14 cellular contexts compared by ENCODE assay signal in the genomic region with DNA sequence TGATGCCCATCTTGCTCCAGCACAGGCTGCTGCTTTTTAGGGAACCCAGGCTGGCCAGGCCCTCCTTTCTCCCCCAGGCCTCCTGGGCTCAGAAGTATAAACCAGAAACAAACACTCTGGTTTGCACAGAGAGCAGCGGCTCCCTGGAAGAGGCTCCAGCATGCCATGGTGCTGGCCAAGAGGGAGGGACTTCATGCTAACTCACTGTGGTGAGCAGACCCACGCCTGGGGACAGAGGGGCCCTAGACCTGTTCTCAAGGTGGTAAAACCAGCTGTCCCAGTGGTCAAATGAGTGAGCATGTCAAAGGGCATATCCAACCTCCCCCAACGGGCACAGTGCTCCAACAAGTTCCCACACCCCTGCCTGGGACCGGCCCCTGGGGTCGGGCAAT.
DNase-seq lines count a peak whose midpoint lies in the region; ATAC-seq lines count a peak whose summit lies in the region.
"Had no signal": no experiment of that assay in that cellular context is flagged by ENCODE, and none has a peak within 500 bp of the region (broad histone marks: within the 10 kb centered on the region; RNA-seq: fewer than 3 reads in every experiment).

No MANE protein-coding gene starts in this region.

- DNase-seq in activated effector memory CD4-positive, alpha-beta T cell treated with anti-CD3 and anti-CD28 coated beads, Interleukin-2, amount 50 U/mL, for 16 hours, result peak; percentile 65
- DNase-seq in activated effector memory CD4-positive, alpha-beta T cell treated with Interleukin-2 at 50 U/mL for 16 hours, result no peak
- peak; percentile 14 for DNase-seq in activated CD8-positive, alpha-beta memory T cell treated with anti-CD3 and anti-CD28 coated beads, Interleukin-2, amount 50 U/mL, for 4 hours
- no peak for DNase-seq in central memory CD8-positive, alpha-beta T cell (ENCODE audit: low spot score in 2 of 2)
- no peak for DNase-seq in stimulated activated naive CD8-positive, alpha-beta T cell treated with anti-CD3 and anti-CD28 coated beads, Interleukin-15, amount 100 ng/mL, for 72 hours
- DNase-seq: left colon, NCI-H526 had no signal

- peaks cover 88% of the 10 kb centered on the region for H3K4me1 Mint-ChIP-seq in central memory CD8-positive, alpha-beta T cell
- H3K4me1 Mint-ChIP-seq in stimulated activated naive CD8-positive, alpha-beta T cell treated with anti-CD3 and anti-CD28 coated beads, Interleukin-15, amount 100 ng/mL, for 72 hours, result peaks cover 97% of the 10 kb centered on the region

- ATAC-seq in central memory CD8-positive, alpha-beta T cell (replicated peaks; ENCODE audit: extremely low read depth, poor library complexity, severe bottlenecking), result no peak
- no peak for ATAC-seq in stimulated activated naive CD8-positive, alpha-beta T cell treated with anti-CD3 and anti-CD28 coated beads, Interleukin-15, amount 100 ng/mL, for 72 hours
- no peak for ATAC-seq in HG02938 (IDR thresholded peaks at IDR 0.05; ENCODE audit: unreplicated experiment)
- no peak for ATAC-seq in GM21528 (IDR thresholded peaks at IDR 0.05; ENCODE audit: low FRiP score, unreplicated experiment)
- no peak for ATAC-seq in HG03135 (IDR thresholded peaks at IDR 0.05; ENCODE audit: unreplicated experiment)
- ATAC-seq: gastroesophageal sphincter, HepG2, left colon had no signal

- H3K36me3 Mint-ChIP-seq in central memory CD8-positive, alpha-beta T cell (ENCODE audit: insufficient read depth), result peaks cover 86% of the 10 kb centered on the region
- H3K36me3 Mint-ChIP-seq: mesothelial cell of epicardium, neural progenitor cell had no signal

- peak overlapping the region; percentile 100 for H3K27ac Mint-ChIP-seq in central memory CD8-positive, alpha-beta T cell (ENCODE audit: low read depth)
- H3K27ac Mint-ChIP-seq in stimulated activated naive CD8-positive, alpha-beta T cell treated with anti-CD3 and anti-CD28 coated beads, Interleukin-15, amount 100 ng/mL, for 72 hours, result peak overlapping the region; percentile 6 to 27
- H3K27ac Mint-ChIP-seq: mesothelial cell of epicardium, neural progenitor cell had no signal

- no peaks in the 10 kb centered on the region for H3K9me3 Mint-ChIP-seq in central memory CD8-positive, alpha-beta T cell
- H3K9me3 Mint-ChIP-seq in stimulated activated naive CD8-positive, alpha-beta T cell treated with anti-CD3 and anti-CD28 coated beads, Interleukin-15, amount 100 ng/mL, for 72 hours, result no peaks in the 10 kb centered on the region
- H3K9me3 Mint-ChIP-seq: mesothelial cell of epicardium, neural progenitor cell had no signal

- peak overlapping the region; percentile 99 for H3K4me3 Mint-ChIP-seq in central memory CD8-positive, alpha-beta T cell
- peak overlapping the region; percentile 97 to 98 for H3K4me3 Mint-ChIP-seq in stimulated activated naive CD8-positive, alpha-beta T cell treated with anti-CD3 and anti-CD28 coated beads, Interleukin-15, amount 100 ng/mL, for 72 hours
- H3K4me3 Mint-ChIP-seq: mesothelial cell of epicardium, neural progenitor cell had no signal

- no peaks in the 10 kb centered on the region for H3K27me3 Mint-ChIP-seq in central memory CD8-positive, alpha-beta T cell
- H3K27me3 Mint-ChIP-seq in stimulated activated naive CD8-positive, alpha-beta T cell treated with anti-CD3 and anti-CD28 coated beads, Interleukin-15, amount 100 ng/mL, for 72 hours, result no peaks in the 10 kb centered on the region

Comparison
In these comparisons a context has a peak if more than half of its experiments do, and no peak if none do; other contexts are left out.
1. DNase-seq: peak in activated effector memory CD4-positive, alpha-beta T cell treated with anti-CD3 and anti-CD28 coated beads, Interleukin-2, amount 50 U/mL, for 16 hours (single experiment) and activated CD8-positive, alpha-beta memory T cell treated with anti-CD3 and anti-CD28 coated beads, Interleukin-2, amount 50 U/mL, for 4 hours (single experiment); none in activated effector memory CD4-positive, alpha-beta T cell treated with Interleukin-2 at 50 U/mL for 16 hours (single experiment), central memory CD8-positive, alpha-beta T cell (0 of 2) and stimulated activated naive CD8-positive, alpha-beta T cell treated with anti-CD3 and anti-CD28 coated beads, Interleukin-15, amount 100 ng/mL, for 72 hours (0 of 2).